8 cellular contexts compared by ENCODE assay signal in the genomic region with DNA sequence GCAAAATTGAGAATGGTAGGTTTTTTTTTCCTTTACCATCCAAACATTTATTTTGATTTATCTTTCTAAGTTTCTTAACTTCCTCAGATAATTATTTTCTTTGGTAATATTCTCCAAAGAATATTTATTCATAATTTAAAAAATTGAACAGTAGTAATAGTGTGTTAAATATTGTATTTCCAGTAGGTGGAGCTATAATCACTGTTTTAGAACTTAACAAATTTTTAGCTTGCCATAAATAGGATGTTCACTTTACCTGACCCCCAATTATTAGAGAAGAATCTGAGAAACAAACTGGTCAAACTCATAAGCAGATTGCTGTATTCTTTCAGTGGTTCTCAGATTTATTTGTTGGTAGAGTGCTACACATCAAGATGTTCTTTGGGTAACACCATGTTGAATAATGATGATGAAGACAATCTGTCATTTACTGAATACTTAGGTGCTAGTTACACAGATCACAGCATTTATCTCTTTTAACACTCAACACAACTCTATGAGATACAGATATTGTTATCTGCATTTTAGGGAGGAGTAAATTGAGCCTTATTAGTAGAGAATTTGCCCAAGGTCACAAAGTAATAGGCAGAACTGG.
DNase-seq lines count a peak whose midpoint lies in the region; ATAC-seq and TF ChIP-seq lines count a peak whose summit lies in the region.

No MANE protein-coding gene starts in this region.

- no peak overlapping the region for H3K27ac ChIP-seq in 22Rv1
- no peak overlapping the region for H3K27ac ChIP-seq in RWPE2 (ENCODE audit: poor library complexity, severe bottlenecking)

- H3K4me1 ChIP-seq in RWPE2 (ENCODE audit: insufficient read depth, poor library complexity, severe bottlenecking): no peaks in the 10 kb centered on the region

- TF ChIP-seq CTCF in 22Rv1 (IDR thresholded peaks at IDR 0.05): peak; percentile 83
- peak; percentile 83 for TF ChIP-seq CTCF in RWPE2 (IDR thresholded peaks at IDR 0.05; ENCODE audit: poor library complexity, severe bottlenecking)
- TF ChIP-seq CTCF in fibroblast of villous mesenchyme (IDR thresholded peaks at IDR 0.05; ENCODE audit: insufficient read depth, low read depth, low read length): peak; percentile 43

- H3K27me3 ChIP-seq in RWPE2 (ENCODE audit: insufficient read depth, poor library complexity, severe bottlenecking): no peaks in the 10 kb centered on the region

- ATAC-seq in RWPE2 (ENCODE audit: low read depth) (no peak), GM21360 (IDR thresholded peaks at IDR 0.05; ENCODE audit: unreplicated experiment) (no peak)

- peak; percentile 16 for DNase-seq in GM03348 (ENCODE audit: low spot score)
- no peak for DNase-seq in RWPE2 (ENCODE audit: low spot score)
- peak; percentile 12 for DNase-seq in fibroblast of villous mesenchyme (ENCODE audit: low read depth)
- DNase-seq in NCI-H187 treated with DMSO at 0.1 percent for 48 hours (lab: John Stamatoyannopoulos, UW): no peak
- DNase-seq in cerebellar nuclear complex (lab: John Stamatoyannopoulos, UW): no peak
- DNase-seq in KG1 (lab: John Stamatoyannopoulos, UW): no peak

- no peaks in the 10 kb centered on the region for H3K36me3 ChIP-seq in RWPE2 (ENCODE audit: low read depth)

- H3K9me3 ChIP-seq in RWPE2 (ENCODE audit: severe bottlenecking): no peaks in the 10 kb centered on the region

- no peak overlapping the region for H3K4me3 ChIP-seq in RWPE2 (ENCODE audit: severe bottlenecking)
- H3K4me3 ChIP-seq in fibroblast of villous mesenchyme (ENCODE audit: low read depth, low read length): no peak overlapping the region

Comparison
In these comparisons a context has a peak if more than half of its experiments do, and no peak if none do; other contexts are left out.
1. DNase-seq: peak in GM03348 (single experiment) and fibroblast of villous mesenchyme (single experiment); none in RWPE2 (single experiment), NCI-H187 treated with DMSO at 0.1 percent for 48 hours (single experiment), cerebellar nuclear complex (0 of 2) and KG1 (single experiment).
2. Peak in every context shown above with its lines, with median percentiles within 50 percentile points of each other: CTCF ChIP-seq.